29 cellular contexts compared by ENCODE assay signal in the genomic region with DNA sequence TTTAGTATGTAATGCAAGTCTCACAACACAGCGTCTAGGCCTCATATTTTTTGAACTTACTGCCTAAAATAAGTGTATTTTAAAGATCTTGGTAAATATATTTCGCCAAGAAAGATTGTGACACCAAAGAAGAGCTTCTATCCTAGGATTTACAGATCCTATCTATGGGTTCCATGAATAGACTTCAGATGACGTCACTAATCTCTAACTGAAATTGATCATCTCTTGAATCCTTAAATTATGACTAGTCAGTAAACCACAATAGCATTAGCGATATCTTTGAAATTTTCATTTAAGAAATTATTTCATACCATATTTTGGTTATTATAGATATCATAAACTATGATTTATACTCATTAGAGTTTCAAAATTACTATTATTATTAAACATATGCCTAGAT.
"Had no signal": no experiment of that assay in that cellular context is flagged by ENCODE, and none has a peak within 500 bp of the region (broad histone marks: within the 10 kb centered on the region; RNA-seq: fewer than 3 reads in every experiment).

No MANE protein-coding gene starts in this region.

- H3K4me3 ChIP-seq: ascending aorta, cardiac muscle cell had no signal

- H3K36me3 ChIP-seq: ascending aorta, cardiac muscle cell had no signal

- H3K9me3 ChIP-seq: ascending aorta had no signal

- FAIRE-seq: bronchial epithelial cell, TTC549 had no signal

- H3K27me3 ChIP-seq: ascending aorta, cardiac muscle cell had no signal

- DNase-seq: activated B cell treated with CpG ODN at 0.5 μM for 24 hours; activated CD4-positive, alpha-beta memory T cell treated with anti-CD3 and anti-CD28 coated beads, Interleukin-2, amount 10 ng/mL, durations not matched to agents 7 days and 5 days; activated CD4-positive, alpha-beta T cell treated with anti-CD3 and anti-CD28 coated beads for 48 hours; activated CD4-positive, alpha-beta T cell treated with anti-CD3 and anti-CD28 coated beads, Interleukin-2, amount 10 ng/mL, durations not matched to agents 7 days and 5 days; activated CD4-positive, alpha-beta T cell treated with anti-CD3 and anti-CD28 coated beads, Interleukin-2, amount 50 U/mL, for 48 hours; activated CD4-positive, CD25-positive, alpha-beta regulatory T cell treated with anti-CD3 and anti-CD28 coated beads, Interleukin-2, amount 50 U/mL, for 72 hours; activated CD8-positive, alpha-beta memory T cell treated with anti-CD3 and anti-CD28 coated beads for 24 hours; activated CD8-positive, alpha-beta memory T cell treated with anti-CD3 and anti-CD28 coated beads, Interleukin-2, amount 10 ng/mL, durations not matched to agents 7 days and 5 days; activated CD8-positive, alpha-beta memory T cell treated with anti-CD3 and anti-CD28 coated beads, Interleukin-2, amount 50 U/mL, for 48 hours; activated CD8-positive, alpha-beta T cell treated with anti-CD3 and anti-CD28 coated beads, Interleukin-2, amount 10 ng/mL, durations not matched to agents 7 days and 5 days; activated effector memory CD4-positive, alpha-beta T cell treated with Interleukin-2 at 50 U/mL for 16 hours; activated gamma-delta T cell; activated naive CD4-positive, alpha-beta T cell treated with anti-CD3 and anti-CD28 coated beads, Interleukin-2, amount 10 ng/mL, durations not matched to agents 7 days and 5 days; activated naive CD4-positive, alpha-beta T cell treated with Interleukin-2 at 50 U/mL for 16 hours; activated naive CD8-positive, alpha-beta T cell treated with anti-CD3 and anti-CD28 coated beads, Interleukin-2, amount 10 ng/mL, durations not matched to agents 7 days and 5 days; activated naive CD8-positive, alpha-beta T cell treated with anti-CD3 and anti-CD28 coated beads, Interleukin-2, amount 50 U/mL, for 24 hours; activated T-cell treated with anti-CD3 and anti-CD28 coated beads, Interleukin-2, amount 50 U/mL, for 24 hours; activated T-cell treated with anti-CD3 and anti-CD28 coated beads, Interleukin-2, amount 50 U/mL, for 48 hours; amygdala; anterior cingulate cortex; caudate nucleus; cerebellar nuclear complex; T-helper 2 cell; T-helper 9 cell had no signal

- H3K4me1 ChIP-seq: ascending aorta had no signal

- ATAC-seq: activated CD8-positive, alpha-beta memory T cell treated with anti-CD3 and anti-CD28 coated beads, Interleukin-2, amount 10 ng/mL, durations not matched to agents 7 days and 5 days; activated CD8-positive, alpha-beta T cell treated with anti-CD3 and anti-CD28 coated beads, Interleukin-2, amount 10 ng/mL, durations not matched to agents 7 days and 5 days; activated naive CD8-positive, alpha-beta T cell treated with anti-CD3 and anti-CD28 coated beads, Interleukin-2, amount 50 U/mL, for 24 hours had no signal

- H3K27ac ChIP-seq: ascending aorta, cardiac muscle cell, VCaP had no signal
